ENCODE assay signal across 8 cellular contexts in the genomic region with DNA sequence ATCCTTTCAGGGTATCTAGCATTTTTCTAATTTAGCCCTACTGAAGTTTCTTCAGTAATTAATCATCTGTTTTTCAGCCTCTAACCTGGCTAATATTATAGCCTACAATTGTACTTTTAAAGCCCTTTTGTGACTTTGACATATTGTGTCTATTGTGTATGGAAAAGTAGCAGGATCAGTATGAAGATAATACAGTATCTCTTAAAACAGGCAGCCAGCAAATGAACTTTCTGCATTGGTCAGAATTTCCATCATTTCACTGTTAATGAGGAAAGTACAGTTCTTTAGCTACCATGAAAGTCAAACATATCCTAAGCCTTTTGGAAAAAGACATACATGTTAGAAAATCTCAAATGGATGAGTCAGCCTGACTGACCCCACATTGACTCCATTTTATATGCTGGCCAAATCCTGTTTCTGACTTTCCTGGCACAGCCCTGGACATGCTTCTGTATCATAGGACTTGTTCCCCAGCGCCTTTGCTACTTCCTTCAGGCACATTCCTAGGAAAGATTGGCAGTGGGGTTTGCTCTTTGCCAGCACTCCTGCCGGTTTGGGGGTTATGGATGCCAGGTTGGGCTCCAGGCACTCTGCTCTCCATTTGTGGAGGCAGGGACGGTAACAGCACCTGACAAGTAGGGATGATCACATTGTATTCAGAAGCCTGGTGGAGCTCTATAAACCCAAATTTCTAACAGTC. TPM values are rescaled to one million over a fixed set of nuclear protein-coding genes. Genes with fewer than 3 reads are reported as not detected.
DNase-seq lines count a peak whose midpoint lies in the region; ATAC-seq, FAIRE-seq and TF ChIP-seq lines count a peak whose summit lies in the region.

No MANE protein-coding gene starts in this region.

- H3K4me3 ChIP-seq in GM12878 = no peak overlapping the region
- no peak overlapping the region for H3K4me3 ChIP-seq in uterus

- intact Hi-C loops in activated naive CD4-positive, alpha-beta T cell treated with anti-CD3 and anti-CD28 coated beads for 36 hours (cut with micrococcal nuclease) = loop anchor here (1.0 to 2.0 kb wide), 2 partner anchors 13 to 24 kb away; no protein-coding TSS in a partner anchor
- intact Hi-C loops in GM12878 (cut with micrococcal nuclease; ENCODE audit: unreplicated experiment) = no loop called here
- intact Hi-C loops in uterus (cut with DNase I; ENCODE audit: low total_unique reads) = no loop called here

- H3K4me2 ChIP-seq in GM12878 (ENCODE audit: control insufficient read depth, insufficient read depth) = no peak overlapping the region

- 82% methylated on average over 3 of the region's 3 CpGs for WGBS in GM12878 (ENCODE audit: insufficient coverage, insufficient replicate concordance, low lambda C conversion rate, missing lambda C conversion rate)

- no peak for TF ChIP-seq RAD21 in GM12878 (IDR thresholded peaks at IDR 0.05; ENCODE audit: insufficient read depth, low read depth, low read length)

- H3K36me3 ChIP-seq in GM12878 (ENCODE audit: control insufficient read depth in 2 of 2, insufficient read depth in 2 of 2, low read length in 1 of 2) (peaks cover 11 to 20% of the 10 kb centered on the region in 2 experiments), uterus (no peaks in the 10 kb centered on the region)

- H3K27me3 ChIP-seq in GM12878 (replicated peaks in 1 of 2; ENCODE audit: control insufficient read depth in 2 of 2, insufficient read depth in 2 of 2, low read length in 1 of 2) (no peaks in the 10 kb centered on the region), uterus (no peaks in the 10 kb centered on the region)

- H3K9ac ChIP-seq in GM12878 (ENCODE audit: control insufficient read depth, insufficient read depth, low read length) = no peak overlapping the region

- H3K27ac ChIP-seq in GM12878 (ENCODE audit: control insufficient read depth, insufficient read depth) (peak overlapping the region; percentile 9; the same call in 1 of the 2 replicates), uterus (peak overlapping the region; percentile 14 to 40)

- POLR2A ChIA-PET in GM12878 (lab: Charles Lee) = interaction anchor here (2.0 kb wide), 1 partner anchor 11 kb away, joined by 4 read pairs; no protein-coding TSS in a partner anchor

- RAD21 ChIA-PET in GM12878 (lab: Charles Lee; ENCODE audit: unreplicated experiment) = interaction anchor here (1.6 to 1.8 kb wide), 2 partner anchors 23 to 82 kb away, joined by 5 to 8 read pairs; no protein-coding TSS in a partner anchor

- no peak for DNase-seq in activated naive CD4-positive, alpha-beta T cell treated with anti-CD3 and anti-CD28 coated beads for 36 hours
- DNase-seq in activated naive CD4-positive, alpha-beta T cell (lab: John Stamatoyannopoulos, UW) = no peak
- DNase-seq in GM12878 (ENCODE audit: low read depth, low spot score) (no peak), left lobe of liver (ENCODE audit: low spot score) (no peak), uterus (peak; percentile 33 to 41), MV-4-11 (lab: John Stamatoyannopoulos, UW) (no peak), ecto neural progenitor cell (ENCODE audit: low spot score) (no peak)

- H3K79me2 ChIP-seq in GM12878 (ENCODE audit: control insufficient read depth, insufficient read depth, low read length) = peaks cover 69% of the 10 kb centered on the region

- SMC1A ChIA-PET in GM12878 (lab: Charles Lee; ENCODE audit: uncharacterized antibody, unreplicated experiment) = interaction anchor here (0.7 to 12.1 kb wide), 9 partner anchors 10 to 103 kb away, joined by 3 to 120 read pairs (median 4); no protein-coding TSS in a partner anchor

- H3K9me3 Mint-ChIP-seq in activated naive CD4-positive, alpha-beta T cell treated with anti-CD3 and anti-CD28 coated beads for 36 hours = no peaks in the 10 kb centered on the region

- H3K27me3 Mint-ChIP-seq in activated naive CD4-positive, alpha-beta T cell treated with anti-CD3 and anti-CD28 coated beads for 36 hours (ENCODE audit: low read depth) = no peaks in the 10 kb centered on the region

- TF ChIP-seq EP300 in GM12878 (IDR thresholded peaks at IDR 0.05; ENCODE audit: borderline replicate concordance in 1 of 2, control insufficient read depth in 1 of 2, low read depth in 2 of 2, low read length in 2 of 2) = no peak

- no peaks in the 10 kb centered on the region for H4K20me1 ChIP-seq in GM12878 (ENCODE audit: control insufficient read depth, insufficient read depth)

- TF ChIP-seq POLR2A in GM12878 (IDR thresholded peaks at IDR 0.05; ENCODE audit: low read depth, low read length) = no peak
- no peak for TF ChIP-seq POLR2A in uterus (IDR thresholded peaks at IDR 0.05)

- H3K36me3 Mint-ChIP-seq in activated naive CD4-positive, alpha-beta T cell treated with anti-CD3 and anti-CD28 coated beads for 36 hours (ENCODE audit: low read depth) = peaks cover 33% of the 10 kb centered on the region

- no TSS peak for BruUV-seq in GM12878 (replicated peaks; lab: Mats Ljungman, UMichigan)

- ATAC-seq in GM12878 = peak; percentile 18; the same call in 2 of the 3 replicates
- peak; percentile 50 for ATAC-seq in left lobe of liver
- ATAC-seq in GM19324 (IDR thresholded peaks at IDR 0.05; ENCODE audit: low FRiP score, unreplicated experiment) = no peak

- H3K4me1 ChIP-seq in GM12878 (ENCODE audit: control insufficient read depth, insufficient read depth, low read length) = peaks cover 14% of the 10 kb centered on the region
- peaks cover 0 to 3% of the 10 kb centered on the region in 2 donors for H3K4me1 ChIP-seq in uterus

- TF ChIP-seq CTCF in GM12878 (IDR thresholded peaks at IDR 0.05 in 2 of 3, conservative IDR thresholded peaks at IDR 0.05 in 1 of 3; ENCODE audit: control insufficient read depth in 2 of 3, extremely low read depth in 1 of 3, insufficient read depth in 1 of 3, low read depth in 3 of 3, low read length in 3 of 3) (no peak), uterus (IDR thresholded peaks at IDR 0.05) (peak in 1 of 4 experiments; percentile 4)

- in situ Hi-C loops in GM12878 (cut with MboI) = no loop called here

- H3K27ac Mint-ChIP-seq in activated naive CD4-positive, alpha-beta T cell treated with anti-CD3 and anti-CD28 coated beads for 36 hours = peak overlapping the region; percentile 82

- CTCF ChIA-PET in activated naive CD4-positive, alpha-beta T cell treated with anti-CD3 and anti-CD28 coated beads for 36 hours (lab: Charles Lee) = interaction anchor here (0.6 to 3.8 kb wide), 4 partner anchors 22 to 89 kb away, joined by 3 to 17 read pairs (median 4); no protein-coding TSS in a partner anchor
- CTCF ChIA-PET in GM12878 (lab: Yijun Ruan, JAX) = interaction anchor here (0.5 to 10.6 kb wide), 7 partner anchors 9 to 103 kb away, joined by 3 to 88 read pairs (median 4); no protein-coding TSS in a partner anchor

- H2AFZ ChIP-seq in GM12878 (ENCODE audit: control insufficient read depth, low read depth, low read length) = no peak overlapping the region

- no peaks in the 10 kb centered on the region for H3K9me3 ChIP-seq in GM12878 (replicated peaks; ENCODE audit: control insufficient read depth, insufficient read depth, low read length)
- H3K9me3 ChIP-seq in uterus = no peaks in the 10 kb centered on the region

- H3K4me1 Mint-ChIP-seq in activated naive CD4-positive, alpha-beta T cell treated with anti-CD3 and anti-CD28 coated beads for 36 hours (ENCODE audit: low read depth) = peaks cover 77% of the 10 kb centered on the region

- H3K4me3 Mint-ChIP-seq in activated naive CD4-positive, alpha-beta T cell treated with anti-CD3 and anti-CD28 coated beads for 36 hours = no peak overlapping the region

- no peak for FAIRE-seq in GM12878 (lab: Jason Lieb, UNC)

TF ChIP-seq in GM12878, 131 proteins besides CTCF, POLR2A, EP300 and RAD21 (continues in another document):
- TF ChIP-seq, protein P1, sequence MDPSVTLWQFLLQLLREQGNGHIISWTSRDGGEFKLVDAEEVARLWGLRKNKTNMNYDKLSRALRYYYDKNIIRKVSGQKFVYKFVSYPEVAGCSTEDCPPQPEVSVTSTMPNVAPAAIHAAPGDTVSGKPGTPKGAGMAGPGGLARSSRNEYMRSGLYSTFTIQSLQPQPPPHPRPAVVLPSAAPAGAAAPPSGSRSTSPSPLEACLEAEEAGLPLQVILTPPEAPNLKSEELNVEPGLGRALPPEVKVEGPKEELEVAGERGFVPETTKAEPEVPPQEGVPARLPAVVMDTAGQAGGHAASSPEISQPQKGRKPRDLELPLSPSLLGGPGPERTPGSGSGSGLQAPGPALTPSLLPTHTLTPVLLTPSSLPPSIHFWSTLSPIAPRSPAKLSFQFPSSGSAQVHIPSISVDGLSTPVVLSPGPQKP (IDR thresholded peaks at IDR 0.05; ENCODE audit: low read depth, low read length) = no peak
- TF ChIP-seq CBX3 (IDR thresholded peaks at IDR 0.05; ENCODE audit: borderline replicate concordance, low read depth) (no peak), NFYA (IDR thresholded peaks at IDR 0.05; ENCODE audit: borderline replicate concordance, low read depth, low read length) (no peak), SMC3 (IDR thresholded peaks at IDR 0.05; ENCODE audit: borderline replicate concordance, low read length) (no peak), YBX1 (IDR thresholded peaks at IDR 0.05) (no peak)

RNA-seq across cellular contexts. Expression of a gene that starts 43.6 kb away (rescaled TPM):
- total RNA-seq in activated naive CD4-positive, alpha-beta T cell treated with anti-CD3 and anti-CD28 coated beads for 36 hours = 10 to 100 TPM; 91.7 to 92.6 TPM
- 14.9 and 16.0 TPM in 2 replicates for total RNA-seq in GM12878 (2013; cell fraction: nucleolus; rRNA removed)
- 21.5 and 24.0 TPM in 2 replicates for total RNA-seq in GM12878 (2014; rRNA removed)
- total RNA-seq in GM12878 (2014; rRNA removed; fragmentation: Illumina TruSeq; extraction: Trizol) = 47.1 and 51.6 TPM in 2 replicates
- total RNA-seq in GM12878 (2021) = 91.7 and 97.4 TPM in 2 replicates
- polyA plus RNA-seq in GM12878 (2011; ENCODE audit: low read depth) = 41.2 TPM
- polyA plus RNA-seq in GM12878 (2011; rRNA removed) = 25.1 and 33.8 TPM in 2 replicates
- 13.6 and 19.6 TPM in 2 replicates for polyA plus RNA-seq in GM12878 (2011; cell fraction: cytosol; rRNA removed)
- polyA plus RNA-seq in GM12878 (2011; cell fraction: nucleus; rRNA removed) = 20.3 and 33.7 TPM in 2 replicates
- polyA plus RNA-seq in GM12878 (2012) = 53.5 and 59.9 TPM in 2 replicates
- 128 and 159 TPM in 2 replicates for polyA plus RNA-seq in GM12878 (2014; fragmentation: Illumina TruSeq; extraction: Trizol)
- polyA plus RNA-seq in GM12878 (2014; fragmentation: Nextera tagmentation; extraction: Ambion mirVana) = 10 to 100 TPM; 36.1 to 47.6 TPM
- polyA plus RNA-seq in GM12878 (2014; rRNA removed) = 34.5 and 35.4 TPM in 2 replicates
- 10 to 100 TPM; 57.0 to 59.9 TPM for polyA plus RNA-seq in GM12878 (2016; fragmentation: Nextera tagmentation; extraction: Ambion mirVana)
- polyA minus RNA-seq in GM12878 (2011; rRNA and poly(A)+ RNA removed) = 13.7 and 17.7 TPM in 2 replicates
- polyA minus RNA-seq in GM12878 (2011; cell fraction: cytosol; rRNA and poly(A)+ RNA removed) = 24.7 and 26.9 TPM in 2 replicates
- 8.0 and 13.6 TPM in 2 replicates for polyA minus RNA-seq in GM12878 (2011; cell fraction: nucleus; rRNA and poly(A)+ RNA removed)
- total RNA-seq in left lobe of liver = 18.0 TPM
- 10 to 100 TPM; 20.5 to 47.1 (median 35.4) TPM for total RNA-seq in uterus

Comparison
In these comparisons a context has a peak if more than half of its experiments do, and no peak if none do; other contexts are left out.
1. DNase-seq: peak in uterus (2 of 2); none in activated naive CD4-positive, alpha-beta T cell treated with anti-CD3 and anti-CD28 coated beads for 36 hours (single experiment), activated naive CD4-positive, alpha-beta T cell (0 of 4), GM12878 (single experiment), left lobe of liver (single experiment), MV-4-11 (single experiment) and ecto neural progenitor cell (single experiment).